ENCODE assay signal across 8 cellular contexts in genomic region chrX:106415276-106415895, GRCh38.
A peak's percentile ranks its signal among the peaks of the same experiment; 100 is the strongest.
DNase-seq lines count a peak whose midpoint lies in the region; ATAC-seq and TF ChIP-seq lines count a peak whose summit lies in the region.

No MANE protein-coding gene starts in this region.

- H3K9me3 ChIP-seq in BE2C (no peaks in the 10 kb centered on the region), colonic mucosa (no peaks in the 10 kb centered on the region)

- DNase-seq in BE2C (peak; percentile 4), NCI-H524 (lab: John Stamatoyannopoulos, UW) (peak; percentile 27 to 69), colonic mucosa (peak; percentile 23), osteocyte (ENCODE audit: extremely low spot score, unreplicated experiment) (no peak)
- no peak for DNase-seq in stimulated activated CD4-positive, alpha-beta T cell treated with anti-CD3 and anti-CD28 coated beads, Interleukin-4, amount 100 ng/mL, for 1 hour

- no peak overlapping the region for H3K27ac ChIP-seq in colonic mucosa

- H3K27me3 ChIP-seq in BE2C (no peaks in the 10 kb centered on the region), colonic mucosa (no peaks in the 10 kb centered on the region)

- H3K9me3 Mint-ChIP-seq in osteocyte (ENCODE audit: unreplicated experiment), result peaks cover 3% of the 10 kb centered on the region

- no peaks in the 10 kb centered on the region for H3K36me3 Mint-ChIP-seq in osteocyte (ENCODE audit: unreplicated experiment)

- H3K36me3 ChIP-seq in BE2C (no peaks in the 10 kb centered on the region), colonic mucosa (no peaks in the 10 kb centered on the region)

- no peak overlapping the region for H3K4me3 Mint-ChIP-seq in osteocyte (ENCODE audit: unreplicated experiment)

- no peak overlapping the region for H3K4me3 ChIP-seq in BE2C (ENCODE audit: low read depth, low read length)
- H3K4me3 ChIP-seq in colonic mucosa, result no peak overlapping the region

- no peaks in the 10 kb centered on the region for H3K27me3 Mint-ChIP-seq in osteocyte (ENCODE audit: unreplicated experiment)

- H3K27ac Mint-ChIP-seq in osteocyte (ENCODE audit: unreplicated experiment), result no peak overlapping the region

- no peak overlapping the region for H3K9ac ChIP-seq in colonic mucosa (ENCODE audit: low read depth in 2 of 2, low read length in 2 of 2)

- peak; percentile 83 for ATAC-seq in GM18499 (IDR thresholded peaks at IDR 0.05; ENCODE audit: insufficient read depth, unreplicated experiment)
- peak; percentile 93 for ATAC-seq in HG02852 (IDR thresholded peaks at IDR 0.05; ENCODE audit: unreplicated experiment)
- no peak for ATAC-seq in GM21447 (IDR thresholded peaks at IDR 0.05; ENCODE audit: unreplicated experiment)

- H3K4me1 ChIP-seq in BE2C, result no peaks in the 10 kb centered on the region
- no peaks in the 10 kb centered on the region for H3K4me1 ChIP-seq in colonic mucosa

- TF ChIP-seq CTCF in BE2C (IDR thresholded peaks at IDR 0.05; ENCODE audit: low read depth, low read length) (peak; percentile 46), colonic mucosa (IDR thresholded peaks at IDR 0.05) (peak; percentile 64), osteocyte (IDR thresholded peaks at IDR 0.05) (peak; percentile 57)

- no peaks in the 10 kb centered on the region for H3K4me1 Mint-ChIP-seq in osteocyte (ENCODE audit: unreplicated experiment)

- intact Hi-C loops in colonic mucosa (cut with DNase I), result no loop called here

Comparison
In these comparisons a context has a peak if more than half of its experiments do, and no peak if none do; other contexts are left out.
1. DNase-seq: peak in BE2C (single experiment), NCI-H524 (2 of 2) and colonic mucosa (single experiment); none in osteocyte (single experiment) and stimulated activated CD4-positive, alpha-beta T cell treated with anti-CD3 and anti-CD28 coated beads, Interleukin-4, amount 100 ng/mL, for 1 hour (single experiment).
2. Peak in every context shown above with its lines, with median percentiles within 50 percentile points of each other: CTCF ChIP-seq.